8 cellular contexts compared by ENCODE assay signal in genomic region chr3:32569540-32570425, GRCh38. TPM values are rescaled to one million over a fixed set of nuclear protein-coding genes. Genes with fewer than 3 reads are reported as not detected.
A peak's percentile ranks its signal among the peaks of the same experiment; 100 is the strongest.
DNase-seq lines count a peak whose midpoint lies in the region; ATAC-seq and TF ChIP-seq lines count a peak whose summit lies in the region.

No MANE protein-coding gene starts in this region.

- H3K27me3 Mint-ChIP-seq in activated T-helper 2 cell treated with anti-CD3 and anti-CD28 coated beads, Interferon-gamma antibody, Interleukin-2, Interleukin-4, amounts not matched to agents 10 μg/mL and 5 μg/mL and 100 μg/mL, durations not matched to agents 14 hours and 24 hours and 36 hours (ENCODE audit: low read depth) = no peaks in the 10 kb centered on the region
- H3K27me3 Mint-ChIP-seq in nephron progenitor cell (ENCODE audit: low read depth, poor library complexity) = no peaks in the 10 kb centered on the region

- peaks cover 17% of the 10 kb centered on the region for H3K36me3 Mint-ChIP-seq in activated T-helper 2 cell treated with anti-CD3 and anti-CD28 coated beads, Interferon-gamma antibody, Interleukin-2, Interleukin-4, amounts not matched to agents 10 μg/mL and 5 μg/mL and 100 μg/mL, durations not matched to agents 14 hours and 24 hours and 36 hours (ENCODE audit: low read depth)
- H3K36me3 Mint-ChIP-seq in nephron progenitor cell (ENCODE audit: low read depth) = peaks cover 16% of the 10 kb centered on the region

- H3K4me1 Mint-ChIP-seq in activated T-helper 2 cell treated with anti-CD3 and anti-CD28 coated beads, Interferon-gamma antibody, Interleukin-2, Interleukin-4, amounts not matched to agents 10 μg/mL and 5 μg/mL and 100 μg/mL, durations not matched to agents 14 hours and 24 hours and 36 hours (ENCODE audit: low read depth) = peaks cover 20% of the 10 kb centered on the region
- peaks cover 30% of the 10 kb centered on the region for H3K4me1 Mint-ChIP-seq in nephron progenitor cell

- no peaks in the 10 kb centered on the region for H3K9me3 Mint-ChIP-seq in activated T-helper 2 cell treated with anti-CD3 and anti-CD28 coated beads, Interferon-gamma antibody, Interleukin-2, Interleukin-4, amounts not matched to agents 10 μg/mL and 5 μg/mL and 100 μg/mL, durations not matched to agents 14 hours and 24 hours and 36 hours
- H3K9me3 Mint-ChIP-seq in nephron progenitor cell = no peaks in the 10 kb centered on the region

- peak overlapping the region; percentile 88 for H3K4me3 Mint-ChIP-seq in activated T-helper 2 cell treated with anti-CD3 and anti-CD28 coated beads, Interferon-gamma antibody, Interleukin-2, Interleukin-4, amounts not matched to agents 10 μg/mL and 5 μg/mL and 100 μg/mL, durations not matched to agents 14 hours and 24 hours and 36 hours (ENCODE audit: low read depth)
- H3K4me3 Mint-ChIP-seq in nephron progenitor cell = peak overlapping the region; percentile 89

- peak overlapping the region; percentile 63 for H3K27ac Mint-ChIP-seq in activated T-helper 2 cell treated with anti-CD3 and anti-CD28 coated beads, Interferon-gamma antibody, Interleukin-2, Interleukin-4, amounts not matched to agents 10 μg/mL and 5 μg/mL and 100 μg/mL, durations not matched to agents 14 hours and 24 hours and 36 hours
- H3K27ac Mint-ChIP-seq in nephron progenitor cell = peak overlapping the region; percentile 85

- DNase-seq in AG10803 (ENCODE audit: low read depth) (peak; percentile 18), NCI-H748 treated with DMSO at 0.1 percent for 48 hours (lab: John Stamatoyannopoulos, UW) (peak; percentile 12), fibroblast of villous mesenchyme (ENCODE audit: low read depth) (peak; percentile 30), nephron progenitor cell (peak; percentile 85), substantia nigra (lab: John Stamatoyannopoulos, UW) (peak in 43 of 49 donors; percentile 22 to 80 (median 54))
- peak; percentile 45 for DNase-seq in activated T-helper 2 cell treated with anti-CD3 and anti-CD28 coated beads, Interferon-gamma antibody, Interleukin-2, Interleukin-4, amounts not matched to agents 10 μg/mL and 5 μg/mL and 100 μg/mL, durations not matched to agents 14 hours and 24 hours and 36 hours (ENCODE audit: low spot score)

- ATAC-seq in GM18858 (IDR thresholded peaks at IDR 0.05; ENCODE audit: unreplicated experiment) (peak; percentile 45), HG03064 (IDR thresholded peaks at IDR 0.05; ENCODE audit: low read depth, unreplicated experiment) (peak; percentile 48)

- H3K4me3 ChIP-seq in AG10803 (ENCODE audit: low read length) (peak overlapping the region; percentile 90), fibroblast of villous mesenchyme (ENCODE audit: low read depth, low read length) (peak overlapping the region; percentile 89)

- 0 out of 2 replicates have a peak, but pooled peaks have one; percentile 3 for TF ChIP-seq CTCF in AG10803 (conservative IDR thresholded peaks at IDR 0.05; ENCODE audit: low read length)
- TF ChIP-seq CTCF in fibroblast of villous mesenchyme (IDR thresholded peaks at IDR 0.05; ENCODE audit: insufficient read depth, low read depth, low read length) = no peak
- TF ChIP-seq CTCF in nephron progenitor cell (IDR thresholded peaks at IDR 0.05) = no peak

- intact Hi-C loops in activated T-helper 2 cell treated with anti-CD3 and anti-CD28 coated beads, Interferon-gamma antibody, Interleukin-2, Interleukin-4, amounts not matched to agents 10 μg/mL and 5 μg/mL and 100 μg/mL, durations not matched to agents 14 hours and 24 hours and 36 hours (cut with micrococcal nuclease) = loop anchor here (1.0 to 10.0 kb wide), 5 partner anchors 37 to 875 kb away; partner anchors contain the start of genes CMTM6, CNOT10 and UBP1

- H3K27ac ChIP-seq in substantia nigra (ENCODE audit: low read depth, low read length, poor library complexity, severe bottlenecking) = peak overlapping the region; percentile 94

RNA-seq across cellular contexts. Expression of gene DYNC1LI1, which starts 0.9 kb away (rescaled TPM):
- total RNA-seq in activated T-helper 2 cell treated with anti-CD3 and anti-CD28 coated beads, Interferon-gamma antibody, Interleukin-2, Interleukin-4, amounts not matched to agents 10 μg/mL and 5 μg/mL and 100 μg/mL, durations not matched to agents 14 hours and 24 hours and 36 hours = 38.2 and 40.6 TPM in 2 replicates
- total RNA-seq in fibroblast of villous mesenchyme = 32.2 and 50.1 TPM in 2 replicates

Comparison
In these comparisons a context has a peak if more than half of its experiments do, and no peak if none do; other contexts are left out.
1. Peak in every context shown above with its lines: DNase-seq, ATAC-seq, H3K4me3 ChIP-seq and H3K27ac ChIP-seq.
2. DNase-seq: peak in every context shown above with its lines; median percentile 85 in nephron progenitor cell; 54 in substantia nigra; 45 in activated T-helper 2 cell treated with anti-CD3 and anti-CD28 coated beads, Interferon-gamma antibody, Interleukin-2, Interleukin-4, amounts not matched to agents 10 μg/mL and 5 μg/mL and 100 μg/mL, durations not matched to agents 14 hours and 24 hours and 36 hours; 30 in fibroblast of villous mesenchyme; 18 in AG10803; 12 in NCI-H748 treated with DMSO at 0.1 percent for 48 hours.